ENCODE assay signal across 22 cellular contexts in genomic region chr9:108671794-108672193, GRCh38.
DNase-seq lines count a peak whose midpoint lies in the region; ATAC-seq and TF ChIP-seq lines count a peak whose summit lies in the region.
"Had no signal": no experiment of that assay in that cellular context is flagged by ENCODE, and none has a peak within 500 bp of the region (broad histone marks: within the 10 kb centered on the region; RNA-seq: fewer than 3 reads in every experiment).

No MANE protein-coding gene starts in this region.

- no peak overlapping the region for H3K4me3 ChIP-seq in AG04449 (ENCODE audit: low read depth, low read length)
- H3K4me3 ChIP-seq in HFF-Myc (replicated peaks; ENCODE audit: low read depth, low read length) = no peak overlapping the region
- H3K4me3 ChIP-seq in mammary epithelial cell (replicated peaks in 1 of 3; ENCODE audit: insufficient read depth in 1 of 3, low read depth in 2 of 3, low read length in 3 of 3) = no peak overlapping the region
- H3K4me3 ChIP-seq in A673 (ENCODE audit: low read depth, low read length, poor library complexity, severe bottlenecking) = no peak overlapping the region

- H3K36me3 Mint-ChIP-seq in stimulated activated effector memory CD8-positive, alpha-beta T cell treated with anti-CD3 and anti-CD28 coated beads, Interleukin-12 subunit alpha, Interleukin-12 subunit beta, amount 100 ng/mL, for 72 hours = no peaks in the 10 kb centered on the region
- H3K36me3 Mint-ChIP-seq: activated naive CD8-positive, alpha-beta T cell treated with anti-CD3 and anti-CD28 coated beads for 36 hours; brain; naive thymus-derived CD4-positive, alpha-beta T cell had no signal

- H3K27ac ChIP-seq in mammary epithelial cell (ENCODE audit: insufficient read depth, low read depth, low read length) (peak overlapping the region; percentile 73), foreskin keratinocyte (peak overlapping the region; percentile 99), A673 (ENCODE audit: low read depth, low read length, poor library complexity, severe bottlenecking) (no peak overlapping the region)
- H3K27ac ChIP-seq: HL-60, KMS-11 had no signal

- H3K27me3 ChIP-seq in mammary epithelial cell (ENCODE audit: insufficient read depth, low read length) (no peaks in the 10 kb centered on the region), foreskin keratinocyte (no peaks in the 10 kb centered on the region), A673 (replicated peaks; ENCODE audit: insufficient read depth, low read depth, low read length, poor library complexity) (no peaks in the 10 kb centered on the region)

- DNase-seq in AG04449 (ENCODE audit: low read depth, low spot score) = peak; percentile 60
- peak; percentile 99 for DNase-seq in HFF-Myc (ENCODE audit: extremely low read depth, low read depth)
- DNase-seq in mammary epithelial cell = peak; percentile 81
- peak; percentile 97 to 98 for DNase-seq in foreskin keratinocyte
- DNase-seq in stimulated activated effector memory CD8-positive, alpha-beta T cell treated with anti-CD3 and anti-CD28 coated beads, Interleukin-12 subunit alpha, Interleukin-12 subunit beta, amount 100 ng/mL, for 72 hours (ENCODE audit: low spot score in 2 of 2) = no peak
- DNase-seq in A673 (ENCODE audit: low spot score) = no peak
- DNase-seq: activated B cell treated with CpG ODN at 0.5 μM for 24 hours; activated naive CD8-positive, alpha-beta T cell treated with anti-CD3 and anti-CD28 coated beads for 36 hours; activated T-cell treated with anti-CD3 and anti-CD28 coated beads, Interleukin-2, amount 50 U/mL, for 72 hours; CD4-positive, alpha-beta T cell; dermis blood vessel endothelial cell; DMS79; kidney; naive thymus-derived CD4-positive, alpha-beta T cell; NCI-H2081 treated with DMSO at 0.1 percent for 48 hours; stimulated activated CD4-positive, alpha-beta T cell treated with anti-CD3 and anti-CD28 coated beads, Interleukin-4, amount 100 ng/mL, for 4 hours; T-helper 17 cell had no signal

- H3K4me1 Mint-ChIP-seq in stimulated activated effector memory CD8-positive, alpha-beta T cell treated with anti-CD3 and anti-CD28 coated beads, Interleukin-12 subunit alpha, Interleukin-12 subunit beta, amount 100 ng/mL, for 72 hours = no peaks in the 10 kb centered on the region
- H3K4me1 Mint-ChIP-seq: activated naive CD8-positive, alpha-beta T cell treated with anti-CD3 and anti-CD28 coated beads for 36 hours; T-helper 17 cell had no signal

- H3K27ac Mint-ChIP-seq in stimulated activated effector memory CD8-positive, alpha-beta T cell treated with anti-CD3 and anti-CD28 coated beads, Interleukin-12 subunit alpha, Interleukin-12 subunit beta, amount 100 ng/mL, for 72 hours = no peak overlapping the region
- H3K27ac Mint-ChIP-seq: activated B cell treated with CpG ODN at 0.5 μM for 24 hours; activated naive CD8-positive, alpha-beta T cell treated with anti-CD3 and anti-CD28 coated beads for 36 hours; activated T-cell treated with anti-CD3 and anti-CD28 coated beads, Interleukin-2, amount 50 U/mL, for 72 hours; brain; CD4-positive, alpha-beta T cell; naive thymus-derived CD4-positive, alpha-beta T cell; T-helper 17 cell had no signal

- H4K20me1 ChIP-seq in mammary epithelial cell (ENCODE audit: insufficient read depth, low read length) = no peaks in the 10 kb centered on the region

- H3K9me3 ChIP-seq in mammary epithelial cell (replicated peaks; ENCODE audit: insufficient read depth, low read length) (no peaks in the 10 kb centered on the region), A673 (ENCODE audit: low read depth, low read length, poor library complexity, severe bottlenecking) (no peaks in the 10 kb centered on the region)

- H3K79me2 ChIP-seq in mammary epithelial cell (ENCODE audit: insufficient read depth, low read length) = no peaks in the 10 kb centered on the region

- dilution Hi-C loops in mammary epithelial cell (cut with HindIII; ENCODE audit: low sequenced_read_pairs) = no loop called here

- no peak overlapping the region for H3K9ac ChIP-seq in mammary epithelial cell (ENCODE audit: insufficient read depth, low read length)
- H3K9ac ChIP-seq: KMS-11 had no signal

- CTCF ChIA-PET in AG04449 (lab: Yijun Ruan, JAX) (interaction anchor here (1.3 to 2.5 kb wide), 3 partner anchors 90 to 1206 kb away, joined by 3 to 7 read pairs (median 6); no protein-coding TSS in a partner anchor), mammary epithelial cell (lab: Charles Lee; ENCODE audit: low non-redundant PET) (interaction anchor here (0.6 to 0.7 kb wide), 2 partner anchors 255 to 1189 kb away, joined by 4 to 18 read pairs; no protein-coding TSS in a partner anchor), A673 (lab: Charles Lee) (interaction anchor here (1.0 kb wide), 1 partner anchor 1246 kb away, joined by 3 read pairs; no protein-coding TSS in a partner anchor)

- peaks cover 4% of the 10 kb centered on the region for H3K9me3 Mint-ChIP-seq in stimulated activated effector memory CD8-positive, alpha-beta T cell treated with anti-CD3 and anti-CD28 coated beads, Interleukin-12 subunit alpha, Interleukin-12 subunit beta, amount 100 ng/mL, for 72 hours
- H3K9me3 Mint-ChIP-seq: activated B cell treated with CpG ODN at 0.5 μM for 24 hours; activated naive CD8-positive, alpha-beta T cell treated with anti-CD3 and anti-CD28 coated beads for 36 hours; activated T-cell treated with anti-CD3 and anti-CD28 coated beads, Interleukin-2, amount 50 U/mL, for 72 hours; CD4-positive, alpha-beta T cell had no signal

- H3K4me3 Mint-ChIP-seq in stimulated activated effector memory CD8-positive, alpha-beta T cell treated with anti-CD3 and anti-CD28 coated beads, Interleukin-12 subunit alpha, Interleukin-12 subunit beta, amount 100 ng/mL, for 72 hours = no peak overlapping the region
- H3K4me3 Mint-ChIP-seq: activated B cell treated with CpG ODN at 0.5 μM for 24 hours; activated naive CD8-positive, alpha-beta T cell treated with anti-CD3 and anti-CD28 coated beads for 36 hours; activated T-cell treated with anti-CD3 and anti-CD28 coated beads, Interleukin-2, amount 50 U/mL, for 72 hours; brain; CD4-positive, alpha-beta T cell; naive thymus-derived CD4-positive, alpha-beta T cell; T-helper 17 cell had no signal

- WGBS in mammary epithelial cell (ENCODE audit: low coverage, missing lambda C conversion rate) = 46% methylated on average over 4 of the region's 4 CpGs

- H2AFZ ChIP-seq in mammary epithelial cell (ENCODE audit: low read depth, low read length) = peak overlapping the region; percentile 61

- TF ChIP-seq CTCF in AG04449 (IDR thresholded peaks at IDR 0.05; ENCODE audit: insufficient read depth, low read length, missing control alignments) (no peak), HFF-Myc (IDR thresholded peaks at IDR 0.05; ENCODE audit: low read depth, low read length, missing control alignments) (no peak), mammary epithelial cell (conservative IDR thresholded peaks at IDR 0.05 in 1 of 2, IDR thresholded peaks at IDR 0.05 in 1 of 2; ENCODE audit: extremely low read depth in 1 of 2, insufficient read depth in 1 of 2, low read depth in 1 of 2, low read length in 2 of 2) (no peak), foreskin keratinocyte (conservative IDR thresholded peaks at IDR 0.05) (no peak), A673 (conservative IDR thresholded peaks at IDR 0.05; ENCODE audit: low read depth, low read length) (no peak)

- intact Hi-C loops in mammary epithelial cell (cut with micrococcal nuclease) (loop anchor here (1.0 to 5.0 kb wide), 13 partner anchors 37 to 1249 kb away; no protein-coding TSS in a partner anchor), A673 (cut with micrococcal nuclease; ENCODE audit: unreplicated experiment) (loop anchor here (2.0 kb wide), 1 partner anchor 203 kb away; no protein-coding TSS in a partner anchor)

- in situ Hi-C loops in mammary epithelial cell (cut with MboI; ENCODE audit: low sequenced_read_pairs in 2 of 2) = loop anchor here (5.0 to 25.0 kb wide), 3 partner anchors 104 to 1209 kb away; no protein-coding TSS in a partner anchor

- H3K36me3 ChIP-seq in mammary epithelial cell (ENCODE audit: insufficient read depth, low read length) (no peaks in the 10 kb centered on the region), A673 (ENCODE audit: insufficient read depth, low read length, poor library complexity, severe bottlenecking) (no peaks in the 10 kb centered on the region)

- ATAC-seq in foreskin keratinocyte = peak; percentile 39
- no peak for ATAC-seq in HG03108 (IDR thresholded peaks at IDR 0.05; ENCODE audit: unreplicated experiment)
- no peak for ATAC-seq in stimulated activated effector memory CD8-positive, alpha-beta T cell treated with anti-CD3 and anti-CD28 coated beads, Interleukin-12 subunit alpha, Interleukin-12 subunit beta, amount 100 ng/mL, for 72 hours
- no peak for ATAC-seq in GM21423 (IDR thresholded peaks at IDR 0.05; ENCODE audit: unreplicated experiment)
- ATAC-seq: activated T-cell treated with anti-CD3 and anti-CD28 coated beads, Interleukin-2, amount 50 U/mL, for 72 hours; naive thymus-derived CD4-positive, alpha-beta T cell; T-helper 17 cell had no signal

- POLR2A ChIA-PET in AG04449 (lab: Yijun Ruan, JAX) = no interaction called here
- POLR2A ChIA-PET in A673 (lab: Charles Lee; ENCODE audit: low non-redundant PET) = no interaction called here

- H3K4me1 ChIP-seq in mammary epithelial cell (ENCODE audit: insufficient read depth, low read length) (peaks cover 35% of the 10 kb centered on the region), foreskin keratinocyte (peaks cover 37% of the 10 kb centered on the region), A673 (ENCODE audit: insufficient read depth, low read length, poor library complexity, severe bottlenecking) (no peaks in the 10 kb centered on the region)

- H3K4me2 ChIP-seq in mammary epithelial cell (ENCODE audit: insufficient read depth, low read depth, low read length) = peak overlapping the region; percentile 32
- H3K4me2 ChIP-seq: KMS-11 had no signal

- BruUV-seq in mammary epithelial cell (replicated peaks; lab: Mats Ljungman, UMichigan) (no TSS peak), A673 (replicated peaks; lab: Mats Ljungman, UMichigan) (no TSS peak)

Comparison
In these comparisons a context has a peak if more than half of its experiments do, and no peak if none do; other contexts are left out.
1. DNase-seq: peak in AG04449 (single experiment), HFF-Myc (single experiment), mammary epithelial cell (single experiment) and foreskin keratinocyte (2 of 2); none in stimulated activated effector memory CD8-positive, alpha-beta T cell treated with anti-CD3 and anti-CD28 coated beads, Interleukin-12 subunit alpha, Interleukin-12 subunit beta, amount 100 ng/mL, for 72 hours (0 of 2) and A673 (single experiment).